In the genomic region with DNA sequence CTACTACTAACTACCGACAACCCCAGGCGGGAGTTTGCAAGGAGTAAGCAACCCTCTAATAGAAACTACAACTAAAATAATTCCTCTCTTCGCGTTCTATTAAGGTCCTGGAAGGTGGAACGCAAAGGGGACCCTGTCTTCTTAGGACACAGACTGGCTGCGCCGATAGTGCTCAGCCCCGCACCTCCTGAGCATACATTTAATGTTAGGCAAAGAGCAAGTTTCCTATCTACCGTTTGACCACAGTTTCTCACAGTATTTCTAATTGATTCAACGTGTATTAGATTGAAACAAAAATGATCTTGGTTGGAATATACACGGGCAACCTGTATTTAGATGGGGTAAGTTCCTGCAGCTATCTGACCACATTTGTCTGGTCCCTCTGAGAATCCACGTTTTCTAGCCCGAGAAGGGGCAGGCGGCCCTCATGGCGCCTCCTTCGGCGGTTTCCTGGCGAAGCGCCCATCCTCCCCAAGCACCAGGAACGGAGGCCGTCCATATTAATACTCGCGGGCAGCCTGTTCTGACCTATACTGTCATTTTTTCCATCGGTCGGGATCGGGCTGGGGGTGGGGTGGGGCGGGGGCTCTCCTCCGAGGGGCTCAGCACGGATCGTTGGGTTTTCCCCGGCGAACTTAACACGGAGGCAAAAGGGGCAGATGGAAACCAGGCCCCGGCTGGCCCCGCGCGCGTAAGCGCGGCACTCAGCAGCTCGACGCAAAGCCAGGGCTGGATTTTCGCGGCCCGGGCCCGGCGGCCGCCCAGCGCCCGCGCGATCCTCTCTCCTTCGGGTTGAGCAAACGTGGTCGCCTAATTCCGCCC, we compare ENCODE assay signal across 8 cellular contexts.
A peak's percentile ranks its signal among the peaks of the same experiment; 100 is the strongest.
DNase-seq lines count a peak whose midpoint lies in the region; ATAC-seq and TF ChIP-seq lines count a peak whose summit lies in the region.

No MANE protein-coding gene starts in this region.

- H3K4me3 ChIP-seq in GM06990 (replicated peaks; ENCODE audit: low read depth, low read length), result peak overlapping the region; percentile 65
- H3K4me3 ChIP-seq in SJSA1, result peak overlapping the region; percentile 55
- H3K4me3 ChIP-seq in left lung, result peak overlapping the region; percentile 37 to 49

- no peaks in the 10 kb centered on the region for H3K9me3 Mint-ChIP-seq in central memory CD8-positive, alpha-beta T cell
- peaks cover 0 to 1% of the 10 kb centered on the region in 2 donors for H3K9me3 Mint-ChIP-seq in stimulated activated naive B cell treated with anti-CD40 and anti-IgM and Interleukin-4, amounts not matched to agents 10 μg/mL and 1 μg/mL and 100 μg/mL, for 72 hours

- peak overlapping the region; percentile 88 for H3K27ac ChIP-seq in SJSA1
- H3K27ac ChIP-seq in left lung, result peak overlapping the region; percentile 91 to 98

- ATAC-seq in HG03432 (IDR thresholded peaks at IDR 0.05; ENCODE audit: unreplicated experiment), result peak; percentile 12
- ATAC-seq in central memory CD8-positive, alpha-beta T cell (replicated peaks; ENCODE audit: extremely low read depth, poor library complexity, severe bottlenecking), result no peak
- peak; percentile 35 for ATAC-seq in left lung
- ATAC-seq in stimulated activated naive B cell treated with anti-CD40 and anti-IgM and Interleukin-4, amounts not matched to agents 10 μg/mL and 1 μg/mL and 100 μg/mL, for 72 hours (replicated peaks), result peak; percentile 19 to 20
- no peak for ATAC-seq in GM21786 (IDR thresholded peaks at IDR 0.05; ENCODE audit: unreplicated experiment)

- peak overlapping the region; percentile 92 for H3K27ac Mint-ChIP-seq in central memory CD8-positive, alpha-beta T cell (ENCODE audit: low read depth)
- peak overlapping the region; percentile 100 for H3K27ac Mint-ChIP-seq in stimulated activated naive B cell treated with anti-CD40 and anti-IgM and Interleukin-4, amounts not matched to agents 10 μg/mL and 1 μg/mL and 100 μg/mL, for 72 hours

- intact Hi-C loops in left lung (cut with DNase I), result loop anchor here in 1 of 2 donors (10.0 kb wide), 1 partner anchor 160 kb away; no protein-coding TSS in a partner anchor

- no peaks in the 10 kb centered on the region for H3K27me3 ChIP-seq in GM06990 (replicated peaks; ENCODE audit: control insufficient read depth, insufficient read depth, low read length)
- no peaks in the 10 kb centered on the region for H3K27me3 ChIP-seq in SJSA1 (replicated peaks)
- H3K27me3 ChIP-seq in left lung, result peaks cover 0 to 31% of the 10 kb centered on the region in 2 donors

- no peak for DNase-seq in GM06990 (ENCODE audit: extremely low read depth, insufficient read length)
- DNase-seq in SJSA1 (ENCODE audit: low read depth in 1 of 2, low spot score in 2 of 2), result peak; percentile 36 to 55
- DNase-seq in central memory CD8-positive, alpha-beta T cell (ENCODE audit: low spot score in 2 of 2), result peak in 1 of 2 donors; percentile 23
- DNase-seq in left lung, result peak; percentile 43 to 80
- peak; percentile 57 for DNase-seq in stimulated activated naive B cell treated with anti-CD40 and anti-IgM and Interleukin-4, amounts not matched to agents 10 μg/mL and 1 μg/mL and 100 μg/mL, for 72 hours
- no peak for DNase-seq in G401 (ENCODE audit: low spot score)

- H3K27me3 Mint-ChIP-seq in central memory CD8-positive, alpha-beta T cell, result no peaks in the 10 kb centered on the region
- peaks cover 0 to 11% of the 10 kb centered on the region in 2 donors for H3K27me3 Mint-ChIP-seq in stimulated activated naive B cell treated with anti-CD40 and anti-IgM and Interleukin-4, amounts not matched to agents 10 μg/mL and 1 μg/mL and 100 μg/mL, for 72 hours

- H3K36me3 ChIP-seq in GM06990 (ENCODE audit: control insufficient read depth, insufficient read depth, low read length) (no peaks in the 10 kb centered on the region), SJSA1 (no peaks in the 10 kb centered on the region), left lung (no peaks in the 10 kb centered on the region)

- in situ Hi-C loops in G401 (cut with HindIII; ENCODE audit: low sequenced_read_pairs), result no loop called here

- H3K9me3 ChIP-seq in SJSA1 (replicated peaks) (no peaks in the 10 kb centered on the region), left lung (no peaks in the 10 kb centered on the region)

- H3K4me3 Mint-ChIP-seq in central memory CD8-positive, alpha-beta T cell, result peak overlapping the region; percentile 87
- peak overlapping the region; percentile 81 to 88 for H3K4me3 Mint-ChIP-seq in stimulated activated naive B cell treated with anti-CD40 and anti-IgM and Interleukin-4, amounts not matched to agents 10 μg/mL and 1 μg/mL and 100 μg/mL, for 72 hours

- peaks cover 32% of the 10 kb centered on the region for H3K4me1 Mint-ChIP-seq in central memory CD8-positive, alpha-beta T cell
- peaks cover 34 to 68% of the 10 kb centered on the region in 2 donors for H3K4me1 Mint-ChIP-seq in stimulated activated naive B cell treated with anti-CD40 and anti-IgM and Interleukin-4, amounts not matched to agents 10 μg/mL and 1 μg/mL and 100 μg/mL, for 72 hours

- H3K4me1 ChIP-seq in SJSA1 (replicated peaks) (peaks cover 65% of the 10 kb centered on the region), left lung (peaks cover 6 to 32% of the 10 kb centered on the region in 2 donors)

- H3K36me3 Mint-ChIP-seq in central memory CD8-positive, alpha-beta T cell (ENCODE audit: insufficient read depth), result peaks cover 26% of the 10 kb centered on the region
- peaks cover 0 to 8% of the 10 kb centered on the region in 2 donors for H3K36me3 Mint-ChIP-seq in stimulated activated naive B cell treated with anti-CD40 and anti-IgM and Interleukin-4, amounts not matched to agents 10 μg/mL and 1 μg/mL and 100 μg/mL, for 72 hours

- TF ChIP-seq CTCF in GM06990 (IDR thresholded peaks at IDR 0.05; ENCODE audit: insufficient read depth, low read length, poor library complexity, severe bottlenecking) (peak; percentile 2), left lung (IDR thresholded peaks at IDR 0.05) (no peak)

Comparison
In these comparisons a context has a peak if more than half of its experiments do, and no peak if none do; other contexts are left out.
1. DNase-seq: peak in SJSA1 (2 of 2), left lung (2 of 2) and stimulated activated naive B cell treated with anti-CD40 and anti-IgM and Interleukin-4, amounts not matched to agents 10 μg/mL and 1 μg/mL and 100 μg/mL, for 72 hours (single experiment); none in GM06990 (single experiment) and G401 (single experiment).
2. ATAC-seq: peak in HG03432 (single experiment), left lung (single experiment) and stimulated activated naive B cell treated with anti-CD40 and anti-IgM and Interleukin-4, amounts not matched to agents 10 μg/mL and 1 μg/mL and 100 μg/mL, for 72 hours (2 of 2); none in central memory CD8-positive, alpha-beta T cell (single experiment) and GM21786 (single experiment).
3. Peak in every context shown above with its lines, with median percentiles within 50 percentile points of each other: H3K4me3 ChIP-seq.